8 cellular contexts compared by ENCODE assay signal in the genomic region with DNA sequence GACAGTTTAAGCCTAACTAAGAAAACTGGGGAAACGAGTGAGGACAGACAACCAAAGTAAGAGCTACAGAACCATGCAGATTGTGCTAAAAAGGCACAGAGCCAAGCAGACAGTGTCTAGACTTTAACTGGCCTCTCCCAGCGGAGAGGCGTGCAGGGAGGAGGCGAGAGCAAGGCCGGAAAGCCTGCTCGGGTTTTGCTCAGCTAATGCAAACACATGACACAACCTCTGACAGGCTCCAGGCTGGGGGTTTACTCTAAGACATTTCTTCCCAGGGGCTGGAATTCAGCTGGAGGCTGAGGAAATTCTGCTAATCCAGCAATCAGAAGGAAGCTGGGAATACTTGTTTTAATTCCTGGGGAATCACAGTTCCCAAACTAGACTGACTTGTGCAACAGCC. TPM values are rescaled to one million over a fixed set of nuclear protein-coding genes. Genes with fewer than 3 reads are reported as not detected.
A peak's percentile ranks its signal among the peaks of the same experiment; 100 is the strongest.
DNase-seq lines count a peak whose midpoint lies in the region; ATAC-seq, FAIRE-seq and TF ChIP-seq lines count a peak whose summit lies in the region.

No MANE protein-coding gene starts in this region.

- TF ChIP-seq EP300 in SK-N-SH (IDR thresholded peaks at IDR 0.05; ENCODE audit: borderline replicate concordance in 1 of 2, low read depth in 1 of 2, low read length in 1 of 2): no peak

- H3K27me3 ChIP-seq in SK-N-SH (ENCODE audit: insufficient read depth) (no peaks in the 10 kb centered on the region), fibroblast of lung (ENCODE audit: control insufficient read depth, insufficient read depth, low read length) (no peaks in the 10 kb centered on the region), mesenchymal stem cell (ENCODE audit: control insufficient read depth in 1 of 2, insufficient read depth in 1 of 2, low read length in 2 of 2) (no peaks in the 10 kb centered on the region), thyroid gland (no peaks in the 10 kb centered on the region)

- intact Hi-C loops in thyroid gland (cut with DNase I): no loop called here

- TF ChIP-seq RAD21 in SK-N-SH (IDR thresholded peaks at IDR 0.05; ENCODE audit: low read length): no peak

- peak overlapping the region; percentile 38; the same call in 1 of the 2 replicates for H3K4me2 ChIP-seq in SK-N-SH
- peak overlapping the region; percentile 40 for H3K4me2 ChIP-seq in fibroblast of lung (ENCODE audit: extremely low read depth, insufficient read depth, low read length)
- no peak overlapping the region for H3K4me2 ChIP-seq in mesenchymal stem cell (ENCODE audit: low read length, poor library complexity, severe bottlenecking)

- H4K91ac ChIP-seq in mesenchymal stem cell (ENCODE audit: low read length): no peak overlapping the region

- H4K8ac ChIP-seq in mesenchymal stem cell (ENCODE audit: low read length): no peak overlapping the region

- H3K4me3 ChIP-seq in SK-N-SH (ENCODE audit: low read depth in 2 of 2, low read length in 1 of 2) (no peak overlapping the region), fibroblast of lung (replicated peaks in 1 of 4; ENCODE audit: control extremely low read depth in 1 of 4, insufficient read depth in 1 of 4, low read depth in 3 of 4, low read length in 4 of 4) (no peak overlapping the region), mesenchymal stem cell (ENCODE audit: insufficient read depth in 1 of 2, low read depth in 1 of 2, low read length in 2 of 2) (no peak overlapping the region), thyroid gland (replicated peaks in 1 of 3) (no peak overlapping the region)

- no peak overlapping the region for H2BK120ac ChIP-seq in mesenchymal stem cell (ENCODE audit: low read depth, low read length)

- no peak overlapping the region for H3K23ac ChIP-seq in mesenchymal stem cell (ENCODE audit: low read length in 2 of 2)

- H3K9ac ChIP-seq in SK-N-SH: peak overlapping the region; percentile 22; the same call in 1 of the 2 replicates
- no peak overlapping the region for H3K9ac ChIP-seq in fibroblast of lung (ENCODE audit: insufficient read depth, low read length)
- H3K9ac ChIP-seq in mesenchymal stem cell (ENCODE audit: low read length): peak overlapping the region; percentile 67

- peaks cover 11 to 52% of the 10 kb centered on the region in 2 experiments for H3K4me1 ChIP-seq in SK-N-SH (ENCODE audit: control insufficient read depth in 1 of 2, insufficient read depth in 2 of 2, low read depth in 1 of 2, low read length in 1 of 2)
- H3K4me1 ChIP-seq in fibroblast of lung (ENCODE audit: control insufficient read depth, extremely low read depth, insufficient read depth, low read length): peaks cover 40% of the 10 kb centered on the region
- H3K4me1 ChIP-seq in mesenchymal stem cell (ENCODE audit: control insufficient read depth, insufficient read depth, low read depth, low read length): peaks cover 16% of the 10 kb centered on the region
- peaks cover 48 to 55% of the 10 kb centered on the region in 2 donors for H3K4me1 ChIP-seq in thyroid gland

- POLR2A ChIA-PET in SK-N-SH (lab: Yijun Ruan, JAX): no interaction called here

- peak overlapping the region; percentile 64 to 81 for H3K18ac ChIP-seq in mesenchymal stem cell (ENCODE audit: low read depth in 1 of 2, low read length in 2 of 2)

- H3K14ac ChIP-seq in mesenchymal stem cell (ENCODE audit: low read length in 2 of 2): no peak overlapping the region

- peak overlapping the region; percentile 79 for H2BK5ac ChIP-seq in mesenchymal stem cell (ENCODE audit: low read depth, low read length, poor library complexity, severe bottlenecking)

- no peak for ATAC-seq in HG03565 (IDR thresholded peaks at IDR 0.05; ENCODE audit: unreplicated experiment)

- TF ChIP-seq CTCF in SK-N-SH (IDR thresholded peaks at IDR 0.05) (no peak), fibroblast of lung (conservative IDR thresholded peaks at IDR 0.05 in 1 of 2, IDR thresholded peaks at IDR 0.05 in 1 of 2; ENCODE audit: low read depth in 1 of 2, low read length in 2 of 2) (no peak), thyroid gland (IDR thresholded peaks at IDR 0.05) (no peak), D721Med (IDR thresholded peaks at IDR 0.05; ENCODE audit: insufficient read depth, missing control alignments) (no peak)

- no peaks in the 10 kb centered on the region for H3K79me1 ChIP-seq in mesenchymal stem cell (replicated peaks; ENCODE audit: low read length, poor library complexity, severe bottlenecking)

- H4K20me1 ChIP-seq in SK-N-SH (ENCODE audit: insufficient read depth) (peaks cover 61% of the 10 kb centered on the region), fibroblast of lung (ENCODE audit: control insufficient read depth, extremely low read depth, insufficient read depth, low read length) (peaks cover 5% of the 10 kb centered on the region)

- peak in 1 of 2 donors; percentile 42 for TF ChIP-seq POLR2A in thyroid gland (IDR thresholded peaks at IDR 0.05)

- H3K4ac ChIP-seq in mesenchymal stem cell (ENCODE audit: low read depth in 1 of 2, low read length in 2 of 2): no peak overlapping the region

- no peak overlapping the region for H2AFZ ChIP-seq in SK-N-SH (ENCODE audit: low read depth)
- H2AFZ ChIP-seq in fibroblast of lung (ENCODE audit: low read length): no peak overlapping the region
- H2AFZ ChIP-seq in mesenchymal stem cell (ENCODE audit: low read depth, low read length): no peak overlapping the region

- H3F3A ChIP-seq in SK-N-SH (replicated peaks; ENCODE audit: insufficient read depth): peaks cover 67% of the 10 kb centered on the region

- H3K36me3 ChIP-seq in SK-N-SH (replicated peaks in 1 of 2; ENCODE audit: control insufficient read depth in 1 of 2, insufficient read depth in 2 of 2, low read length in 1 of 2): peaks cover 44 to 46% of the 10 kb centered on the region in 2 experiments
- H3K36me3 ChIP-seq in fibroblast of lung (ENCODE audit: control insufficient read depth, insufficient read depth, low read length): peaks cover 22% of the 10 kb centered on the region
- H3K36me3 ChIP-seq in mesenchymal stem cell (ENCODE audit: control insufficient read depth in 1 of 2, insufficient read depth in 2 of 2, low read depth in 1 of 2, low read length in 2 of 2): peaks cover 16 to 79% of the 10 kb centered on the region in 2 experiments
- no peaks in the 10 kb centered on the region for H3K36me3 ChIP-seq in thyroid gland

- CTCF ChIA-PET in SK-N-SH (lab: Yijun Ruan, JAX): interaction anchor here (0.6 to 2.1 kb wide), 4 partner anchors 16 to 1108 kb away, joined by 3 to 7 read pairs (median 4); no protein-coding TSS in a partner anchor

- FAIRE-seq in D721Med (lab: Jason Lieb, UNC): no peak

- peak overlapping the region; percentile 66 to 77 for H2BK12ac ChIP-seq in mesenchymal stem cell (ENCODE audit: low read length in 2 of 2)

- H3K9me2 ChIP-seq in SK-N-SH: no peaks in the 10 kb centered on the region

- H3K79me2 ChIP-seq in SK-N-SH (ENCODE audit: insufficient read depth) (peaks cover 100% of the 10 kb centered on the region), fibroblast of lung (ENCODE audit: control insufficient read depth, insufficient read depth, low read length) (peaks cover 92% of the 10 kb centered on the region)

- H3K27ac ChIP-seq in SK-N-SH (ENCODE audit: low read depth in 2 of 2, low read length in 1 of 2) (peak overlapping the region; percentile 56 to 96; a peak in 3 of 4 replicates), fibroblast of lung (ENCODE audit: insufficient read depth, low read length) (peak overlapping the region; percentile 65), mesenchymal stem cell (ENCODE audit: low read length, poor library complexity, severe bottlenecking) (peak overlapping the region; percentile 91), thyroid gland (peak overlapping the region; percentile 77 to 95 (median 85))

- no peak overlapping the region for H2AK5ac ChIP-seq in mesenchymal stem cell (ENCODE audit: low read length, severe bottlenecking)

- WGBS in SK-N-SH (ENCODE audit: low lambda C conversion rate): 68% methylated on average over 6 of the region's 6 CpGs
- WGBS in mesenchymal stem cell: 12% methylated on average over 6 of the region's 6 CpGs
- 11 to 26% methylated on average over 6 of the region's 6 CpGs for WGBS in thyroid gland, 2 donors

- H3K9me3 ChIP-seq in SK-N-SH (no peaks in the 10 kb centered on the region), fibroblast of lung (ENCODE audit: control insufficient read depth, insufficient read depth, low read depth, low read length) (no peaks in the 10 kb centered on the region), mesenchymal stem cell (ENCODE audit: control insufficient read depth, low read length) (no peaks in the 10 kb centered on the region), thyroid gland (no peaks in the 10 kb centered on the region)

- no peak overlapping the region for H2BK15ac ChIP-seq in mesenchymal stem cell (ENCODE audit: low read depth, poor library complexity, severe bottlenecking)

- DNase-seq in SK-N-SH (no peak), fibroblast of lung (ENCODE audit: low read depth in 2 of 2) (peak; percentile 92), mesenchymal stem cell (peak; percentile 97), thyroid gland (peak; percentile 77 to 82), D721Med (ENCODE audit: insufficient read length, low spot score) (no peak), cortex of kidney (lab: John Stamatoyannopoulos, UW) (no peak), NCI-H82 treated with DMSO at 0.1 percent for 48 hours (lab: John Stamatoyannopoulos, UW; ENCODE audit: unreplicated experiment) (no peak)

TF ChIP-seq in SK-N-SH, 30 proteins besides CTCF, POLR2A, EP300 and RAD21 (continues in another document):
- TF ChIP-seq POLR2AphosphoS5 (IDR thresholded peaks at IDR 0.05; ENCODE audit: low read depth, low read length) (no peak), JUND (IDR thresholded peaks at IDR 0.05) (no peak), YY1 (IDR thresholded peaks at IDR 0.05; ENCODE audit: low read depth) (no peak), NRF1 (IDR thresholded peaks at IDR 0.05; ENCODE audit: low read depth, low read length) (no peak), FOXJ3 (CRISPR knock-in tag; IDR thresholded peaks at IDR 0.05) (no peak), EZH2phosphoT487 (IDR thresholded peaks at IDR 0.05; ENCODE audit: borderline replicate concordance, low read depth) (no peak)
- TF ChIP-seq, protein P1, sequence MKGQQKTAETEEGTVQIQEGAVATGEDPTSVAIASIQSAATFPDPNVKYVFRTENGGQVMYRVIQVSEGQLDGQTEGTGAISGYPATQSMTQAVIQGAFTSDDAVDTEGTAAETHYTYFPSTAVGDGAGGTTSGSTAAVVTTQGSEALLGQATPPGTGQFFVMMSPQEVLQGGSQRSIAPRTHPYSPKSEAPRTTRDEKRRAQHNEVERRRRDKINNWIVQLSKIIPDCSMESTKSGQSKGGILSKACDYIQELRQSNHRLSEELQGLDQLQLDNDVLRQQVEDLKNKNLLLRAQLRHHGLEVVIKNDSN (IDR thresholded peaks at IDR 0.05; ENCODE audit: borderline replicate concordance, low read depth): no peak

RNA-seq across cellular contexts. Expression of a gene that starts 11.8 kb away (rescaled TPM):
- polyA plus RNA-seq in SK-N-SH (2012; rRNA removed) (329 and 454 TPM in 2 replicates), fibroblast of lung (583 and 1,500 TPM in 2 replicates)
- 409 and 444 TPM in 2 replicates for polyA plus RNA-seq in SK-N-SH (2012; cell fraction: cytosol; rRNA removed)
- polyA plus RNA-seq in SK-N-SH (2012; cell fraction: nucleus; rRNA removed): 657 and 858 TPM in 2 replicates
- total RNA-seq in fibroblast of lung (279 and 309 TPM in 2 replicates), thyroid gland (100 to 1,000 TPM; 135 to 268 (median 228) TPM)
- polyA plus RNA-seq in fibroblast of lung (2012): 501 and 1,132 TPM in 2 replicates
- 681 and 1,171 TPM in 2 replicates for polyA minus RNA-seq in fibroblast of lung (ENCODE audit: low replicate concordance)
- polyA plus RNA-seq in mesenchymal stem cell (2013, experiment 1 of 2): 544 TPM
- polyA plus RNA-seq in mesenchymal stem cell (2013, experiment 2 of 2): 562 TPM

Comparison
In these comparisons a context has a peak if more than half of its experiments do, and no peak if none do; other contexts are left out.
1. DNase-seq: peak in fibroblast of lung (2 of 2), mesenchymal stem cell (single experiment) and thyroid gland (2 of 2); none in SK-N-SH (single experiment), D721Med (single experiment), cortex of kidney (single experiment) and NCI-H82 treated with DMSO at 0.1 percent for 48 hours (single experiment).
2. Peak in every context shown above with its lines, with median percentiles within 50 percentile points of each other: H3K27ac ChIP-seq.